Comparison of ENCODE assay signal across 9 cellular contexts in genomic region chr9:93398471-93398870, GRCh38.
"Had no signal": no experiment of that assay in that cellular context is flagged by ENCODE, and none has a peak within 500 bp of the region (broad histone marks: within the 10 kb centered on the region; RNA-seq: fewer than 3 reads in every experiment).

No MANE protein-coding gene starts in this region.

- H3K27ac Mint-ChIP-seq: HFFc6, IgD-negative memory B cell had no signal

- H3K4me3 Mint-ChIP-seq: HFFc6, IgD-negative memory B cell had no signal

- H3K4me1 Mint-ChIP-seq: IgD-negative memory B cell had no signal

- H3K9me3 ChIP-seq: HAP-1 had no signal

- H3K27ac ChIP-seq: GM23248, HL-60 had no signal

- H3K9ac ChIP-seq: GM23248 had no signal

- H3K4me3 ChIP-seq: GM23248, HAP-1 had no signal

- H3K36me3 ChIP-seq: HAP-1 had no signal

- H3K9me3 Mint-ChIP-seq: HFFc6 had no signal

- H2AFZ ChIP-seq: GM23248 had no signal

- ATAC-seq: HCT116, HepG2 had no signal

- DNase-seq: GM23248, GOT3, H7, HFFc6 had no signal

- H3K4me1 ChIP-seq: HAP-1 had no signal
